Comparison of ENCODE assay signal across 23 cellular contexts in the genomic region with DNA sequence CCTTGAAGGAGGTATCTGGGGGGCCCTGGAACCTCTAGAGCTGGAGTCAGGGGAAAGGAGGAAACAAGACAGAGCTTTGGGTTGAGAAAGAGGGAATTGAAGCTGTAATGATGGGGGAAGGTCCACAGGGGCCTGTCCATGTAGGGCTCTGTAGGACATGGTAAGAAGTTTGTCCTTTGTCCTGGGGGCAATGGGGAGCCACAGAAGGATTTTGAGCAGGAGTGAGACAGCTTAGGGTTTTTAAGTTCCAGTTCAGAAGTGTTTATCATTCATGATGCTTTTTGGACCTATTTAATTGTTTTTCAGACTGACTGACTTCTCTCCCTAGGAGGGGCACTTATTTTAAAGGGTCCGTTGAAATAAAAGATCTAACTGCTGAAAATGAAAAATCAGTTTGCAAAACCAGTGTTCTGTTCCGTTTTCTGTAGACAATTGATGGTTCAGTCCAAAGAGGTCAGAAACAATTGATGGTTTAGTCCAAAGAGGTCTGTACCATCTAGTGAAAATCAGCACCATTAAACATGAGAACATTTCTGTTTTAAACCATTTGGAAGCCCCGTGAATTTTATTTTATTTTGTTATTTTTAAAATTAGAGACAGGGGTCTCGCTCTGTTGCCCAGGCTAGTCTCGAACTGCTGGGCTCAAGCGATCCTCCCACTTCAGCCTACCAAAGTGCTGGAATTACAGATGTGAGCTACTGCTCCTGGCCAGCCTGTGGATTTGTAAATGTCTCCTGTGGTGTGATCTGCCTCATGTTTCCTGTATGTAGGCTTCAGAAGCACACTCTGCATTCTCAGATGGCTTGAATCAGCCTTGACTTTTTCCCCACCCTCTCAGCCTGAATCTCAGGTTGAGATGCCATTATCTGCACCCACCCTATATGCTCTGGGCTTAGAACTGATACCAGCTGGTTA. TPM values are rescaled to one million over a fixed set of nuclear protein-coding genes. Genes with fewer than 3 reads are reported as not detected.
DNase-seq lines count a peak whose midpoint lies in the region; ATAC-seq and TF ChIP-seq lines count a peak whose summit lies in the region.
"Had no signal": no experiment of that assay in that cellular context is flagged by ENCODE, and none has a peak within 500 bp of the region (broad histone marks: within the 10 kb centered on the region; RNA-seq: fewer than 3 reads in every experiment).

No MANE protein-coding gene starts in this region.

- CTCF ChIA-PET in A673 (lab: Charles Lee) = no interaction called here
- CTCF ChIA-PET in WTC11 (lab: Charles Lee) = interaction anchor here (0.6 to 1.4 kb wide), 5 partner anchors 10 to 278 kb away, joined by 3 to 5 read pairs (median 4); no protein-coding TSS in a partner anchor

- H3K36me3 ChIP-seq in A673 (ENCODE audit: insufficient read depth, low read length, poor library complexity, severe bottlenecking) = no peaks in the 10 kb centered on the region
- H3K36me3 ChIP-seq: uterus had no signal

- no peaks in the 10 kb centered on the region for H3K27me3 ChIP-seq in A673 (replicated peaks; ENCODE audit: insufficient read depth, low read depth, low read length, poor library complexity)
- H3K27me3 ChIP-seq: uterus had no signal

- TF ChIP-seq CTCF in A673 (conservative IDR thresholded peaks at IDR 0.05; ENCODE audit: low read depth, low read length) (no peak), GM12865 (IDR thresholded peaks at IDR 0.05; ENCODE audit: insufficient read depth, low read depth, low read length, missing control alignments) (no peak), WTC11 (IDR thresholded peaks at IDR 0.05) (no peak), fibroblast of the aortic adventitia (IDR thresholded peaks at IDR 0.05; ENCODE audit: insufficient read depth, low read length) (no peak)

- no peaks in the 10 kb centered on the region for H3K9me3 Mint-ChIP-seq in WTC11
- H3K9me3 Mint-ChIP-seq: activated CD4-positive, alpha-beta T cell treated with anti-CD3 and anti-CD28 coated beads, Interleukin-2, amount 10 ng/mL, durations not matched to agents 7 days and 5 days; activated naive CD4-positive, alpha-beta T cell treated with anti-CD3 and anti-CD28 coated beads, Interleukin-2, amount 50 U/mL, for 72 hours; CD8-positive, alpha-beta T cell; effector memory CD8-positive, alpha-beta T cell had no signal

- no peak overlapping the region for H3K4me3 Mint-ChIP-seq in WTC11
- H3K4me3 Mint-ChIP-seq: activated CD4-positive, alpha-beta T cell treated with anti-CD3 and anti-CD28 coated beads, Interleukin-2, amount 10 ng/mL, durations not matched to agents 7 days and 5 days; CD8-positive, alpha-beta T cell; effector memory CD8-positive, alpha-beta T cell had no signal

- no peak overlapping the region for H3K27ac ChIP-seq in A673 (ENCODE audit: low read depth, low read length, poor library complexity, severe bottlenecking)
- H3K27ac ChIP-seq: uterus had no signal

- H3K36me3 Mint-ChIP-seq in WTC11 = no peaks in the 10 kb centered on the region
- H3K36me3 Mint-ChIP-seq: activated naive CD4-positive, alpha-beta T cell treated with anti-CD3 and anti-CD28 coated beads, Interleukin-2, amount 50 U/mL, for 72 hours had no signal

- H3K27ac Mint-ChIP-seq in WTC11 = peak overlapping the region; percentile 82; the same call in 1 of the 2 replicates
- H3K27ac Mint-ChIP-seq: CD8-positive, alpha-beta T cell had no signal

- no peaks in the 10 kb centered on the region for H3K27me3 Mint-ChIP-seq in WTC11 (ENCODE audit: low read depth)
- H3K27me3 Mint-ChIP-seq: activated CD4-positive, alpha-beta T cell treated with anti-CD3 and anti-CD28 coated beads, Interleukin-2, amount 10 ng/mL, durations not matched to agents 7 days and 5 days; effector memory CD8-positive, alpha-beta T cell had no signal

- no peaks in the 10 kb centered on the region for H3K9me3 ChIP-seq in A673 (ENCODE audit: low read depth, low read length, poor library complexity, severe bottlenecking)
- H3K9me3 ChIP-seq: mucosa of descending colon, uterus had no signal

- BruUV-seq in A673 (replicated peaks; lab: Mats Ljungman, UMichigan) = no TSS peak

- no peaks in the 10 kb centered on the region for H3K4me1 Mint-ChIP-seq in WTC11

- no peak overlapping the region for H3K4me3 ChIP-seq in A673 (ENCODE audit: low read depth, low read length, poor library complexity, severe bottlenecking)
- no peak overlapping the region for H3K4me3 ChIP-seq in GM12865 (ENCODE audit: low read depth, low read length)
- H3K4me3 ChIP-seq in fibroblast of the aortic adventitia (ENCODE audit: low read depth, low read length) = no peak overlapping the region
- H3K4me3 ChIP-seq: mucosa of descending colon, uterus had no signal

- no peaks in the 10 kb centered on the region for H3K4me1 ChIP-seq in A673 (ENCODE audit: insufficient read depth, low read length, poor library complexity, severe bottlenecking)
- H3K4me1 ChIP-seq: uterus had no signal

- POLR2A ChIA-PET in A673 (lab: Charles Lee; ENCODE audit: low non-redundant PET) (no interaction called here), WTC11 (lab: Charles Lee) (interaction anchor here (0.7 kb wide), 1 partner anchor 92 kb away, joined by 3 read pairs; no protein-coding TSS in a partner anchor)

- intact Hi-C loops in A673 (cut with micrococcal nuclease; ENCODE audit: unreplicated experiment) = no loop called here

- no peak for ATAC-seq in WTC11
- ATAC-seq in HG03159 (IDR thresholded peaks at IDR 0.05; ENCODE audit: unreplicated experiment) = no peak
- ATAC-seq in HG03039 (IDR thresholded peaks at IDR 0.05; ENCODE audit: unreplicated experiment) = no peak
- ATAC-seq: activated naive CD4-positive, alpha-beta T cell treated with anti-CD3 and anti-CD28 coated beads, Interleukin-2, amount 50 U/mL, for 72 hours; CD8-positive, alpha-beta T cell; effector memory CD8-positive, alpha-beta T cell; left colon; mucosa of descending colon; sciatic nerve had no signal

- DNase-seq in A673 (ENCODE audit: low spot score) (peak; percentile 48), GM12865 (ENCODE audit: low read depth) (peak; percentile 30), WTC11 (ENCODE audit: low spot score) (no peak), fibroblast of the aortic adventitia (ENCODE audit: low read depth) (peak; percentile 13)
- no peak for DNase-seq in activated CD4-positive, alpha-beta T cell treated with anti-CD3 and anti-CD28 coated beads, Interleukin-2, amount 50 U/mL, for 48 hours
- DNase-seq in activated CD4-positive, CD25-positive, alpha-beta regulatory T cell treated with anti-CD3 and anti-CD28 coated beads, Interleukin-2, amount 50 U/mL, for 72 hours = no peak
- DNase-seq: activated CD4-positive, alpha-beta T cell treated with anti-CD3 and anti-CD28 coated beads, Interleukin-2, amount 10 ng/mL, durations not matched to agents 7 days and 5 days; activated T-cell treated with anti-CD3 and anti-CD28 coated beads, Interleukin-2, amount 50 U/mL, for 1 hour; CD8-positive, alpha-beta T cell; DND-41; effector memory CD8-positive, alpha-beta T cell; KG1; left colon; mucosa of descending colon; NCI-H1105; NCI-H69; occipital lobe; stimulated activated CD4-positive, alpha-beta T cell treated with anti-CD3 and anti-CD28 coated beads, Interleukin-2, amount 100 ng/mL, for 24 hours; uterus had no signal

TF ChIP-seq in WTC11, 78 proteins besides CTCF, POLR2A, EP300 and RAD21 (continues in another document):
- TF ChIP-seq, protein P1, sequence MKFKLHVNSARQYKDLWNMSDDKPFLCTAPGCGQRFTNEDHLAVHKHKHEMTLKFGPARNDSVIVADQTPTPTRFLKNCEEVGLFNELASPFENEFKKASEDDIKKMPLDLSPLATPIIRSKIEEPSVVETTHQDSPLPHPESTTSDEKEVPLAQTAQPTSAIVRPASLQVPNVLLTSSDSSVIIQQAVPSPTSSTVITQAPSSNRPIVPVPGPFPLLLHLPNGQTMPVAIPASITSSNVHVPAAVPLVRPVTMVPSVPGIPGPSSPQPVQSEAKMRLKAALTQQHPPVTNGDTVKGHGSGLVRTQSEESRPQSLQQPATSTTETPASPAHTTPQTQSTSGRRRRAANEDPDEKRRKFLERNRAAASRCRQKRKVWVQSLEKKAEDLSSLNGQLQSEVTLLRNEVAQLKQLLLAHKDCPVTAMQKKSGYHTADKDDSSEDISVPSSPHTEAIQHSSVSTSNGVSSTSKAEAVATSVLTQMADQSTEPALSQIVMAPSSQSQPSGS (CRISPR knock-in tag; IDR thresholded peaks at IDR 0.05; ENCODE audit: borderline replicate concordance, low read depth) = no peak
- TF ChIP-seq, protein P2, sequence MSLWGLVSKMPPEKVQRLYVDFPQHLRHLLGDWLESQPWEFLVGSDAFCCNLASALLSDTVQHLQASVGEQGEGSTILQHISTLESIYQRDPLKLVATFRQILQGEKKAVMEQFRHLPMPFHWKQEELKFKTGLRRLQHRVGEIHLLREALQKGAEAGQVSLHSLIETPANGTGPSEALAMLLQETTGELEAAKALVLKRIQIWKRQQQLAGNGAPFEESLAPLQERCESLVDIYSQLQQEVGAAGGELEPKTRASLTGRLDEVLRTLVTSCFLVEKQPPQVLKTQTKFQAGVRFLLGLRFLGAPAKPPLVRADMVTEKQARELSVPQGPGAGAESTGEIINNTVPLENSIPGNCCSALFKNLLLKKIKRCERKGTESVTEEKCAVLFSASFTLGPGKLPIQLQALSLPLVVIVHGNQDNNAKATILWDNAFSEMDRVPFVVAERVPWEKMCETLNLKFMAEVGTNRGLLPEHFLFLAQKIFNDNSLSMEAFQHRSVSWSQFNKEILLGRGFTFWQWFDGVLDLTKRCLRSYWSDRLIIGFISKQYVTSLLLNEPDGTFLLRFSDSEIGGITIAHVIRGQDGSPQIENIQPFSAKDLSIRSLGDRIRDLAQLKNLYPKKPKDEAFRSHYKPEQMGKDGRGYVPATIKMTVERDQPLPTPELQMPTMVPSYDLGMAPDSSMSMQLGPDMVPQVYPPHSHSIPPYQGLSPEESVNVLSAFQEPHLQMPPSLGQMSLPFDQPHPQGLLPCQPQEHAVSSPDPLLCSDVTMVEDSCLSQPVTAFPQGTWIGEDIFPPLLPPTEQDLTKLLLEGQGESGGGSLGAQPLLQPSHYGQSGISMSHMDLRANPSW (CRISPR knock-in tag; conservative IDR thresholded peaks at IDR 0.05; ENCODE audit: low read depth) = no peak
- TF ChIP-seq ESRRA (CRISPR knock-in tag; IDR thresholded peaks at IDR 0.05; ENCODE audit: borderline replicate concordance) (no peak), OVOL2 (CRISPR knock-in tag; IDR thresholded peaks at IDR 0.05; ENCODE audit: borderline replicate concordance) (no peak), FOXP1 (CRISPR knock-in tag; IDR thresholded peaks at IDR 0.05; ENCODE audit: borderline replicate concordance) (no peak)

RNA-seq across cellular contexts. Expression of a gene that starts 8.4 kb away (rescaled TPM):
- 310 and 334 TPM in 2 replicates for total RNA-seq in A673 (2021)
- total RNA-seq in WTC11 (2021) = 190 to 200 TPM (median 193 TPM) in 3 replicates
- total RNA-seq in fibroblast of the aortic adventitia (ENCODE audit: low replicate concordance) = 179 and 252 TPM in 2 replicates

RNA-seq across cellular contexts. Expression of a gene that starts 8.7 kb away (rescaled TPM):
- 26.5 and 30.8 TPM in 2 replicates for total RNA-seq in A673 (2021)
- total RNA-seq in WTC11 (2021) = 14.7 to 17.2 TPM (median 15.6 TPM) in 3 replicates
- 1.2 and 9.1 TPM in 2 replicates for total RNA-seq in fibroblast of the aortic adventitia (ENCODE audit: low replicate concordance)

RNA-seq across cellular contexts. Expression of a gene that starts 33.0 kb away (rescaled TPM):
- 0.15 TPM in 1 of 2 replicates, not detected in the other for total RNA-seq in A673 (2021)
- 0.21 to 0.31 TPM (median 0.25 TPM) in 3 replicates for total RNA-seq in WTC11 (2021)
- total RNA-seq in fibroblast of the aortic adventitia (ENCODE audit: low replicate concordance) = 0.18 TPM in 1 of 2 replicates, not detected in the other
- total RNA-seq: activated CD4-positive, alpha-beta T cell treated with anti-CD3 and anti-CD28 coated beads, Interleukin-2, amount 10 ng/mL, durations not matched to agents 7 days and 5 days; activated naive CD4-positive, alpha-beta T cell treated with anti-CD3 and anti-CD28 coated beads, Interleukin-2, amount 50 U/mL, for 72 hours had no signal

RNA-seq across cellular contexts. Expression of a gene that starts 56.2 kb away (rescaled TPM):
- total RNA-seq in A673 (2021) = 2.5 and 3.9 TPM in 2 replicates
- total RNA-seq in WTC11 (2021) = 8.2 to 8.4 TPM (median 8.3 TPM) in 3 replicates
- 2.0 and 10.2 TPM in 2 replicates for total RNA-seq in fibroblast of the aortic adventitia (ENCODE audit: low replicate concordance)

Comparison
In these comparisons a context has a peak if more than half of its experiments do, and no peak if none do; other contexts are left out.
1. DNase-seq: peak in A673 (single experiment), GM12865 (single experiment) and fibroblast of the aortic adventitia (single experiment); none in WTC11 (single experiment), activated CD4-positive, alpha-beta T cell treated with anti-CD3 and anti-CD28 coated beads, Interleukin-2, amount 50 U/mL, for 48 hours (0 of 2) and activated CD4-positive, CD25-positive, alpha-beta regulatory T cell treated with anti-CD3 and anti-CD28 coated beads, Interleukin-2, amount 50 U/mL, for 72 hours (single experiment).